ENCODE assay signal across 8 cellular contexts in genomic region chr7:95684037-95684436, GRCh38.
DNase-seq lines count a peak whose midpoint lies in the region; ATAC-seq and TF ChIP-seq lines count a peak whose summit lies in the region.
"Had no signal": no experiment of that assay in that cellular context is flagged by ENCODE, and none has a peak within 500 bp of the region (broad histone marks: within the 10 kb centered on the region; RNA-seq: fewer than 3 reads in every experiment).

No MANE protein-coding gene starts in this region.

- DNase-seq in GM13977 (ENCODE audit: low spot score) (no peak), NCI-H69 (lab: John Stamatoyannopoulos, UW) (peak; percentile 72), dermis blood vessel endothelial cell (peak; percentile 73), middle frontal gyrus (ENCODE audit: extremely low spot score, low spot score) (peak; percentile 44), SKM-1 (lab: John Stamatoyannopoulos, UW; ENCODE audit: unreplicated experiment) (no peak), activated T-cell treated with anti-CD3 and anti-CD28 coated beads for 4 hours (no peak)
- DNase-seq: natural killer cell had no signal

- TF ChIP-seq CTCF in GM13977 (IDR thresholded peaks at IDR 0.05; ENCODE audit: extremely low read depth, insufficient read depth, missing control alignments) = peak; percentile 32

- no peak for ATAC-seq in GM21717 (IDR thresholded peaks at IDR 0.05; ENCODE audit: unreplicated experiment)

- in situ Hi-C loops in GM13977 (cut with MboI; ENCODE audit: low pct_unique_long_range_greater_than_20kb, low sequenced_read_pairs, unreplicated experiment) = loop anchor here (10.0 kb wide), 1 partner anchor 169 kb away; no protein-coding TSS in a partner anchor

Comparison
In these comparisons a context has a peak if more than half of its experiments do, and no peak if none do; other contexts are left out.
1. DNase-seq: peak in NCI-H69 (single experiment), dermis blood vessel endothelial cell (single experiment) and middle frontal gyrus (single experiment); none in GM13977 (single experiment), SKM-1 (single experiment) and activated T-cell treated with anti-CD3 and anti-CD28 coated beads for 4 hours (single experiment).